ENCODE assay signal across 8 cellular contexts in genomic region chr5:783047-783446, GRCh38. TPM values are rescaled to one million over a fixed set of nuclear protein-coding genes. Genes with fewer than 3 reads are reported as not detected.
DNase-seq lines count a peak whose midpoint lies in the region; ATAC-seq, FAIRE-seq and TF ChIP-seq lines count a peak whose summit lies in the region.
"Not testable (repeated sequence)": the region's sequence is repeated elsewhere in the genome, so short reads cannot be mapped to it uniquely, and the experiment has no call there.

No MANE protein-coding gene starts in this region.

- H3K4me3 ChIP-seq in HCT116 (replicated peaks in 1 of 2; ENCODE audit: low read depth in 1 of 2, low read length in 2 of 2); endothelial cell of umbilical vein (replicated peaks in 1 of 3; ENCODE audit: insufficient read depth in 1 of 3, low read depth in 1 of 3, low read length in 3 of 3): not testable (repeated sequence)
- peak overlapping the region; percentile 25 for H3K4me3 ChIP-seq in neural progenitor cell
- peak overlapping the region; percentile 53 to 88 for H3K4me3 ChIP-seq in vagina

- H3K79me2 ChIP-seq in HCT116 (ENCODE audit: insufficient read depth, low read length); endothelial cell of umbilical vein (ENCODE audit: control insufficient read depth, insufficient read depth, low read length); neural progenitor cell (ENCODE audit: low read depth): not testable (repeated sequence)

- H3K4me2 ChIP-seq in HCT116 (ENCODE audit: low read length); endothelial cell of umbilical vein (ENCODE audit: insufficient read depth, low read length): not testable (repeated sequence)
- peak overlapping the region; percentile 60 for H3K4me2 ChIP-seq in neural progenitor cell

- CTCF ChIA-PET in HCT116 (lab: Charles Lee); T-cell (lab: Charles Lee); activated naive CD4-positive, alpha-beta T cell treated with anti-CD3 and anti-CD28 coated beads for 36 hours (lab: Charles Lee); endothelial cell of umbilical vein (lab: Charles Lee): not testable (repeated sequence)

- TF ChIP-seq CTCF in HCT116 (IDR thresholded peaks at IDR 0.05 in 2 of 3, conservative IDR thresholded peaks at IDR 0.05 in 1 of 3; ENCODE audit: borderline replicate concordance in 1 of 3, insufficient read depth in 1 of 3, low read depth in 2 of 3, low read length in 2 of 3); endothelial cell of umbilical vein (IDR thresholded peaks at IDR 0.05; ENCODE audit: extremely low read depth in 1 of 2, insufficient read depth in 1 of 2, low read depth in 1 of 2, low read length in 2 of 2); neural progenitor cell (IDR thresholded peaks at IDR 0.05); vagina (IDR thresholded peaks at IDR 0.05): not testable (repeated sequence)

- peak overlapping the region in 1 of 3 donors; percentile 78 for H3K4me3 Mint-ChIP-seq in T-cell
- H3K4me3 Mint-ChIP-seq in activated naive CD4-positive, alpha-beta T cell treated with anti-CD3 and anti-CD28 coated beads for 36 hours; neural progenitor cell: not testable (repeated sequence)

- H3K4me1 ChIP-seq in HCT116 (ENCODE audit: control insufficient read depth in 1 of 2, insufficient read depth in 2 of 2, low read length in 2 of 2) (peaks cover 0 to 13% of the 10 kb centered on the region in 2 experiments; a peak in 1 of 4 replicates), vagina (peaks cover 23% of the 10 kb centered on the region)
- not testable (repeated sequence) for H3K4me1 ChIP-seq in endothelial cell of umbilical vein (ENCODE audit: control insufficient read depth, extremely low read depth, insufficient read depth, low read length); neural progenitor cell

- not testable (repeated sequence) for TF ChIP-seq RAD21 in HCT116 (IDR thresholded peaks at IDR 0.05; ENCODE audit: low read depth)

- peak; percentile 26 for FAIRE-seq in endothelial cell of umbilical vein (lab: Jason Lieb, UNC)
- peak; percentile 53 for FAIRE-seq in islet of Langerhans (lab: Jason Lieb, UNC)

- H3K36me3 Mint-ChIP-seq in T-cell; activated naive CD4-positive, alpha-beta T cell treated with anti-CD3 and anti-CD28 coated beads for 36 hours (ENCODE audit: low read depth); neural progenitor cell: not testable (repeated sequence)

- not testable (repeated sequence) for BruUV-seq in HCT116 (replicated peaks; lab: Mats Ljungman, UMichigan); endothelial cell of umbilical vein (replicated peaks; lab: Mats Ljungman, UMichigan)

- not testable (repeated sequence) for H3K9me1 ChIP-seq in endothelial cell of umbilical vein (replicated peaks; ENCODE audit: control insufficient read depth, extremely low read depth, insufficient read depth, low read length)

- not testable (repeated sequence) for H3F3A ChIP-seq in neural progenitor cell (ENCODE audit: low read depth)

- POLR2A ChIA-PET in HCT116 (lab: Charles Lee); T-cell (lab: Charles Lee); endothelial cell of umbilical vein (lab: Charles Lee): not testable (repeated sequence)

- H3K9ac ChIP-seq in HCT116 (ENCODE audit: low read length); endothelial cell of umbilical vein (replicated peaks; ENCODE audit: extremely low read depth, insufficient read depth, low read length); neural progenitor cell: not testable (repeated sequence)

- ATAC-seq in HCT116: peak; percentile 55
- peak in 3 of 4 experiments; percentile 6 to 34 (median 13) for ATAC-seq in T-cell (replicated peaks in 1 of 4)

- intact Hi-C loops in HCT116 (cut with micrococcal nuclease); endothelial cell of umbilical vein (cut with micrococcal nuclease): not testable (repeated sequence)
- intact Hi-C loops in activated naive CD4-positive, alpha-beta T cell treated with anti-CD3 and anti-CD28 coated beads for 36 hours (cut with micrococcal nuclease): loop anchor here (5.0 kb wide), 1 partner anchor 171 kb away; the partner anchor contains the start of gene CEP72
- intact Hi-C loops in vagina (cut with DNase I): loop anchor here (5.0 kb wide), 1 partner anchor 111 kb away; no protein-coding TSS in a partner anchor

- not testable (repeated sequence) for H3K27me3 Mint-ChIP-seq in T-cell; activated naive CD4-positive, alpha-beta T cell treated with anti-CD3 and anti-CD28 coated beads for 36 hours (ENCODE audit: low read depth); neural progenitor cell (ENCODE audit: insufficient read depth, low read depth)

- H3K4me1 Mint-ChIP-seq in T-cell; activated naive CD4-positive, alpha-beta T cell treated with anti-CD3 and anti-CD28 coated beads for 36 hours (ENCODE audit: low read depth); neural progenitor cell: not testable (repeated sequence)

- dilution Hi-C loops in endothelial cell of umbilical vein (cut with MboI; ENCODE audit: extremely low pct_ligation_motif_present, low sequenced_read_pairs): not testable (repeated sequence)

- TF ChIP-seq POLR2A in HCT116 (IDR thresholded peaks at IDR 0.05; ENCODE audit: borderline replicate concordance, extremely low read depth, insufficient read depth, insufficient read length); endothelial cell of umbilical vein (IDR thresholded peaks at IDR 0.05; ENCODE audit: low read depth, low read length); vagina (IDR thresholded peaks at IDR 0.05): not testable (repeated sequence)

- not testable (repeated sequence) for H3K9me3 ChIP-seq in HCT116 (ENCODE audit: control insufficient read depth in 1 of 2, insufficient read depth in 1 of 2, low read depth in 1 of 2, low read length in 2 of 2); endothelial cell of umbilical vein (replicated peaks; ENCODE audit: control insufficient read depth, insufficient read depth, low read length); neural progenitor cell (ENCODE audit: low read depth); vagina

- RAD21 ChIA-PET in HCT116 (lab: Charles Lee; ENCODE audit: low non-redundant PET in 1 of 2, low total read pairs in 2 of 2, uncharacterized antibody in 2 of 2, unreplicated experiment in 2 of 2): not testable (repeated sequence)

- not testable (repeated sequence) for H3K9me3 Mint-ChIP-seq in T-cell; activated naive CD4-positive, alpha-beta T cell treated with anti-CD3 and anti-CD28 coated beads for 36 hours; neural progenitor cell

- DNase-seq in HCT116 (ENCODE audit: low read depth, low spot score); endothelial cell of umbilical vein (ENCODE audit: low read depth, low spot score); neural progenitor cell (ENCODE audit: low spot score); vagina (ENCODE audit: extremely low spot score in 2 of 2): not testable (repeated sequence)
- peak in 4 of 34 experiments; percentile 22 to 37 (median 25) for DNase-seq in T-cell
- peak; percentile 44 for DNase-seq in activated naive CD4-positive, alpha-beta T cell treated with anti-CD3 and anti-CD28 coated beads for 36 hours
- DNase-seq in stimulated activated CD8-positive, alpha-beta memory T cell treated with anti-CD3 and anti-CD28 coated beads, Interleukin-4, amount 100 ng/mL, for 48 hours: peak; percentile 40

- H3K27ac ChIP-seq in HCT116 (ENCODE audit: low read depth, low read length); endothelial cell of umbilical vein (ENCODE audit: insufficient read depth, low read depth, low read length); neural progenitor cell: not testable (repeated sequence)
- H3K27ac ChIP-seq in vagina: peak overlapping the region; percentile 50

- H2AFZ ChIP-seq in HCT116 (ENCODE audit: low read depth, low read length, poor library complexity, severe bottlenecking); endothelial cell of umbilical vein (ENCODE audit: low read depth, low read length); neural progenitor cell (replicated peaks): not testable (repeated sequence)

- H4K20me1 ChIP-seq in HCT116 (ENCODE audit: insufficient read depth); endothelial cell of umbilical vein (replicated peaks; ENCODE audit: control insufficient read depth, extremely low read depth, insufficient read depth, low read length); neural progenitor cell (ENCODE audit: low read depth): not testable (repeated sequence)

- not testable (repeated sequence) for H3K9me2 ChIP-seq in HCT116 (ENCODE audit: insufficient read depth)

- not testable (repeated sequence) for H3K27me3 ChIP-seq in HCT116 (ENCODE audit: insufficient read depth, low read length); endothelial cell of umbilical vein (ENCODE audit: control insufficient read depth in 2 of 2, insufficient read depth in 2 of 2, low read length in 2 of 2); vagina
- H3K27me3 ChIP-seq in neural progenitor cell: peaks cover 33% of the 10 kb centered on the region

- not testable (repeated sequence) for H3K27ac Mint-ChIP-seq in T-cell; activated naive CD4-positive, alpha-beta T cell treated with anti-CD3 and anti-CD28 coated beads for 36 hours; neural progenitor cell

- not testable (repeated sequence) for H3K36me3 ChIP-seq in HCT116 (ENCODE audit: control insufficient read depth in 1 of 2, insufficient read depth in 2 of 2, low read length in 2 of 2); endothelial cell of umbilical vein (ENCODE audit: control insufficient read depth in 2 of 2, extremely low read depth in 1 of 2, insufficient read depth in 2 of 2, low read length in 2 of 2); neural progenitor cell; vagina

RNA-seq across cellular contexts. Expression of gene ZDHHC11B, which starts 1.5 kb away (rescaled TPM):
- total RNA-seq in HCT116 (2021; ENCODE audit: unreplicated experiment) (3.8 TPM), T-cell (10 to 100 TPM in 1 of 5 donors, 1 to 10 TPM in 4; 2.1 to 20.6 (median 3.6) TPM), endothelial cell of umbilical vein (not detected in 2 replicates), neural progenitor cell (ENCODE audit: low replicate concordance) (0.25 and 0.60 TPM in 2 replicates), vagina (2.7 TPM)
- 2.3 and 3.2 TPM in 2 replicates for polyA plus RNA-seq in HCT116 (2012)
- not detected for total RNA-seq in activated naive CD4-positive, alpha-beta T cell treated with anti-CD3 and anti-CD28 coated beads for 36 hours
- not detected in 2 replicates for polyA plus RNA-seq in endothelial cell of umbilical vein
- polyA plus RNA-seq in endothelial cell of umbilical vein (2011; cell fraction: cytosol; rRNA removed): not detected in 2 replicates
- polyA plus RNA-seq in endothelial cell of umbilical vein (2011; cell fraction: nucleus; rRNA removed): not detected in 2 replicates
- polyA plus RNA-seq in endothelial cell of umbilical vein (2012): 0.09 TPM in 1 of 2 replicates, not detected in the other
- not detected in 2 replicates for polyA minus RNA-seq in endothelial cell of umbilical vein
- 0.72 TPM for polyA minus RNA-seq in endothelial cell of umbilical vein (2011; cell fraction: cytosol; rRNA and poly(A)+ RNA removed)
- not detected in 2 replicates for polyA minus RNA-seq in endothelial cell of umbilical vein (2011; cell fraction: nucleus; rRNA and poly(A)+ RNA removed)
